In the genomic region with DNA sequence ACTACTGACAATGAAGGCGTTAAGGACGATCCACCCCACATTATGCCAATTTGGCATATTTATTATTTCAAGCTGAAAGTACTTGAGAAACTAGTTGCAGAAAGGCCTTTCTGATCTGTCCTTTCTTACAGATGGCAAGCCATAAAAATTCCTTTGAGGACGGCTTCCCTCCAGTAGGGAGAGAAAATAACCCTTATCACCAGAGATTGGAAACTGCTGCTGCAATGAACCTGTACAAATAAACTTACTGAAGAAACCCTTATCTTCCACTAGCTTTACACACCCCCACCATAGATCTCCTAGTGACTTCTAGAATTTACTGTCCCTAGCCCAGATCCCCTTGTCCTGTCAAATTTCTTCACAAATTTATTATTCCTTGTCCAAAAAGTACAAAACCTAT, we compare ENCODE assay signal across 27 cellular contexts.
"Had no signal": no experiment of that assay in that cellular context is flagged by ENCODE, and none has a peak within 500 bp of the region (broad histone marks: within the 10 kb centered on the region; RNA-seq: fewer than 3 reads in every experiment).

No MANE protein-coding gene starts in this region.

- DNase-seq: activated CD4-positive, alpha-beta memory T cell treated with anti-CD3 and anti-CD28 coated beads for 36 hours; activated CD4-positive, alpha-beta T cell treated with anti-CD3 and anti-CD28 coated beads, Interleukin-2, amount 10 ng/mL, durations not matched to agents 24 days and 14 days; activated CD8-positive, alpha-beta memory T cell treated with anti-CD3 and anti-CD28 coated beads, Interleukin-2, amount 50 U/mL, for 48 hours; activated gamma-delta T cell treated with Interleukin-2 at 50 U/mL for 16 hours; activated T-cell treated with anti-CD3 and anti-CD28 coated beads, Interleukin-2, amount 50 U/mL, for 24 hours; anterior cingulate cortex; effector memory CD4-positive, alpha-beta T cell; gastrocnemius medialis; glutamatergic neuron; left cardiac atrium; mammary epithelial cell; naive B cell; nephron progenitor cell; ovary; stimulated activated CD4-positive, alpha-beta T cell treated with anti-CD3 and anti-CD28 coated beads, Interleukin-4, amount 100 ng/mL, for 1 hour; stimulated activated naive CD8-positive, alpha-beta T cell treated with anti-CD3 and anti-CD28 coated beads, Interleukin-15, Interleukin-2, amounts not matched to agents 100 U/mL and 50 U/mL, for 24 hours; T-helper 17 cell; T1000; upper lobe of left lung; WERI-Rb-1 had no signal

- H3K4me1 ChIP-seq: gastrocnemius medialis, right atrium auricular region, vagina had no signal

- H3K27me3 ChIP-seq: gastrocnemius medialis, neutrophil, ovary, right atrium auricular region, upper lobe of left lung, vagina had no signal

- H3K27ac ChIP-seq: gastrocnemius medialis, neutrophil, ovary, right atrium auricular region, upper lobe of left lung, vagina, WERI-Rb-1 had no signal

- FAIRE-seq: bronchial epithelial cell, colon, keratinocyte had no signal

- H3K9me3 ChIP-seq: gastrocnemius medialis, neutrophil, ovary, right atrium auricular region, upper lobe of left lung, vagina had no signal

- H3K36me3 ChIP-seq: gastrocnemius medialis, neutrophil, ovary, right atrium auricular region, upper lobe of left lung, vagina, WERI-Rb-1 had no signal

- ATAC-seq: activated CD4-positive, CD25-positive, alpha-beta regulatory T cell treated with anti-CD3 and anti-CD28 coated beads, Interleukin-2, amount 50 U/mL, for 24 hours; gastrocnemius medialis; left cardiac atrium; stimulated activated naive CD8-positive, alpha-beta T cell treated with anti-CD3 and anti-CD28 coated beads, Interleukin-15, Interleukin-2, amounts not matched to agents 100 U/mL and 50 U/mL, for 24 hours; T-helper 17 cell had no signal

- H3K4me3 ChIP-seq: gastrocnemius medialis, ovary, right atrium auricular region, upper lobe of left lung, vagina had no signal
